23 cellular contexts compared by ENCODE assay signal in the genomic region with DNA sequence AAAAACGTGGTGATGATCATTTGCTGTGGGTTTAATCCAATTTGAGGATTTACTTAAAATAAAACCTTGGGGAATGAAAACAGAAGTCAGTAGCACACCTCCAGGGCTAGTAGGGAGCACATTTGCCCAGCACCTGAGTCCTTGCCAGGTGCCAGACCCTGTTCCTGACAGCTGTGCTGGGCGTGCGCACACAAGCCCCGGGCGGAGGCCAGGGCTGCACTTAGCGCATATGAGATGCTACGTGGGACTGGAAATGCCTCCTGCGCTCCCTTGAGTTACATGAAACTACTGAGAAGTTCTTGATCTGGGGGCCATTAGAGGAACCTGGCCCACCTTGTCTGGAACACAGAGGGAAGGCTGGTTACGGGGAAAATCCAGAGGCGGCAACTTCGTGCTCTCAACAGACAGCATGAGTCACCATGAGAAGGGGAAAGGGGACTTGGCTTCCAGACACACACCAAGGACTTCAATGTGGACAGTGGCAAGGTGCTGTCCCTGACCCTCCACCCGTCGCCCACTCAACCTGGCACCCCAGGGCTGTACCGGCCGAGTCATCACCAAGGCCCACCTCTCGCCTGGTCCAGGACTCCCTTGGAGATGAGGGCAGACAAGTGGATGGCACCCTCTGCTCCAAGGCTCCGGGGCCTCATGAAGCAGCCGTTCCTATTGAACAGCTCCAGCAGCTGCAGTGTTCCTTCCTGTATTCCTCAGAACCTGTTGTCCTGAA.
DNase-seq lines count a peak whose midpoint lies in the region; ATAC-seq and TF ChIP-seq lines count a peak whose summit lies in the region.
"Had no signal": no experiment of that assay in that cellular context is flagged by ENCODE, and none has a peak within 500 bp of the region (broad histone marks: within the 10 kb centered on the region; RNA-seq: fewer than 3 reads in every experiment).

No MANE protein-coding gene starts in this region.

- H4K20me1 ChIP-seq in osteoblast (ENCODE audit: insufficient read depth, low read length), result no peaks in the 10 kb centered on the region

- no peak overlapping the region for H3K4me3 ChIP-seq in osteoblast (ENCODE audit: insufficient read depth, low read length)

- no peak overlapping the region for H3K27ac ChIP-seq in osteoblast (ENCODE audit: low read depth, low read length)
- H3K27ac ChIP-seq: 22Rv1, C4-2B, RWPE1 had no signal

- TF ChIP-seq CTCF in osteoblast (IDR thresholded peaks at IDR 0.05; ENCODE audit: extremely low read depth, low read depth, low read length), result no peak

- no peaks in the 10 kb centered on the region for H3K79me2 ChIP-seq in osteoblast (ENCODE audit: insufficient read depth, low read length)

- no peaks in the 10 kb centered on the region for H3K4me1 ChIP-seq in osteoblast (ENCODE audit: insufficient read depth, low read length)

- H3K36me3 ChIP-seq in osteoblast (ENCODE audit: insufficient read depth, low read length), result no peaks in the 10 kb centered on the region

- H2AFZ ChIP-seq in osteoblast (ENCODE audit: low read length), result no peak overlapping the region

- ATAC-seq in GM21423 (IDR thresholded peaks at IDR 0.05; ENCODE audit: unreplicated experiment) (no peak), GM18502 (IDR thresholded peaks at IDR 0.05; ENCODE audit: poor library complexity, unreplicated experiment) (no peak)
- ATAC-seq: CD8-positive, alpha-beta T cell; HepG2; Panc1 had no signal

- H3K9me3 ChIP-seq in osteoblast (ENCODE audit: low read depth, low read length), result peaks cover 2% of the 10 kb centered on the region

- no peaks in the 10 kb centered on the region for H3K27me3 ChIP-seq in osteoblast (ENCODE audit: insufficient read depth, low read length)

- DNase-seq in DMS 273 (lab: John Stamatoyannopoulos, UW; ENCODE audit: unreplicated experiment) (peak; percentile 35), DMS 273 treated with DMSO at 0.1 percent for 48 hours (lab: John Stamatoyannopoulos, UW) (no peak), COLO668 (lab: John Stamatoyannopoulos, UW; ENCODE audit: unreplicated experiment) (peak; percentile 14), NCI-H2171 treated with DMSO at 0.1 percent for 48 hours (lab: John Stamatoyannopoulos, UW) (peak; percentile 87), osteoblast (ENCODE audit: insufficient read length, low spot score, missing footprints) (peak; percentile 73)
- DNase-seq in activated CD4-positive, CD25-positive, alpha-beta regulatory T cell (lab: John Stamatoyannopoulos, UW), result no peak
- DNase-seq: CD8-positive, alpha-beta T cell; DMS153; DND-41; Karpas-422; NCI-H1092; NCI-H1436 treated with DMSO at 0.1 percent for 48 hours; NCI-H2029; NCI-H345; NCI-H524 treated with DMSO at 0.1 percent for 48 hours; SHP77 treated with DMSO at 0.1 percent for 48 hours had no signal

- H3K4me2 ChIP-seq in osteoblast (ENCODE audit: insufficient read depth, low read length), result no peak overlapping the region

Comparison
In these comparisons a context has a peak if more than half of its experiments do, and no peak if none do; other contexts are left out.
1. DNase-seq: peak in DMS 273 (single experiment), COLO668 (single experiment), NCI-H2171 treated with DMSO at 0.1 percent for 48 hours (single experiment) and osteoblast (single experiment); none in DMS 273 treated with DMSO at 0.1 percent for 48 hours (single experiment) and activated CD4-positive, CD25-positive, alpha-beta regulatory T cell (0 of 4).